In genomic region chr5:154757647-154758406, GRCh38 we compare ENCODE assay signal across 8 cellular contexts. TPM values are rescaled to one million over a fixed set of nuclear protein-coding genes. Genes with fewer than 3 reads are reported as not detected.
DNase-seq lines count a peak whose midpoint lies in the region; ATAC-seq and TF ChIP-seq lines count a peak whose summit lies in the region.

No MANE protein-coding gene starts in this region.

- H3K4me3 Mint-ChIP-seq in MCF 10A (ENCODE audit: unreplicated experiment), result peak overlapping the region; percentile 82

- peak overlapping the region; percentile 86 for H3K27ac Mint-ChIP-seq in MCF 10A (ENCODE audit: low read depth, unreplicated experiment)

- no peaks in the 10 kb centered on the region for H3K27me3 Mint-ChIP-seq in MCF 10A (ENCODE audit: insufficient read depth, unreplicated experiment)

- ATAC-seq in stimulated activated naive CD8-positive, alpha-beta T cell treated with anti-CD3 and anti-CD28 coated beads, Interleukin-15, Interleukin-2, amounts not matched to agents 100 U/mL and 50 U/mL, for 24 hours, result peak; percentile 44
- ATAC-seq in GM18511 (IDR thresholded peaks at IDR 0.05; ENCODE audit: unreplicated experiment), result no peak

- CTCF ChIA-PET in MCF 10A (lab: Yijun Ruan, JAX), result interaction anchor here (0.5 to 2.1 kb wide), 9 partner anchors 10 to 1710 kb away, joined by 3 to 7 read pairs (median 3); no protein-coding TSS in a partner anchor

- intact Hi-C loops in MCF 10A (cut with micrococcal nuclease), result loop anchor here (1.0 kb wide), 1 partner anchor 54 kb away; no protein-coding TSS in a partner anchor

- H3K36me3 Mint-ChIP-seq in MCF 10A (ENCODE audit: insufficient read depth, unreplicated experiment), result peaks cover 12% of the 10 kb centered on the region

- POLR2A ChIA-PET in MCF 10A (lab: Yijun Ruan, JAX), result interaction anchor here (0.7 to 4.2 kb wide), 21 partner anchors 10 to 719 kb away, joined by 3 to 35 read pairs (median 6); partner anchors contain the start of genes CNOT8, FAM114A2 and MFAP3

- DNase-seq in DMS53 (lab: John Stamatoyannopoulos, UW) (peak; percentile 39), DMS53 treated with DMSO at 0.1 percent for 48 hours (lab: John Stamatoyannopoulos, UW; ENCODE audit: unreplicated experiment) (no peak), SIG-M5 treated with dmso at 0.1 percent for 504 hours (lab: John Stamatoyannopoulos, UW; ENCODE audit: unreplicated experiment) (peak; percentile 85), MCF 10A (ENCODE audit: unreplicated experiment) (peak; percentile 81), medulla oblongata (ENCODE audit: extremely low spot score) (peak; percentile 34), D341Med (ENCODE audit: low spot score) (no peak)
- peak; percentile 51 for DNase-seq in stimulated activated naive CD8-positive, alpha-beta T cell treated with anti-CD3 and anti-CD28 coated beads, Interleukin-15, Interleukin-2, amounts not matched to agents 100 U/mL and 50 U/mL, for 24 hours

- H3K4me1 Mint-ChIP-seq in MCF 10A (ENCODE audit: insufficient read depth, unreplicated experiment), result peaks cover 57% of the 10 kb centered on the region

- BruUV-seq in MCF 10A (replicated peaks; lab: Mats Ljungman, UMichigan), result no TSS peak

- no peak for TF ChIP-seq CTCF in MCF 10A (IDR thresholded peaks at IDR 0.05; ENCODE audit: unreplicated experiment)

- no peaks in the 10 kb centered on the region for H3K9me3 Mint-ChIP-seq in MCF 10A (ENCODE audit: unreplicated experiment)

RNA-seq across cellular contexts. Expression of gene LARP1, which starts 2.6 kb away (rescaled TPM):
- total RNA-seq in MCF 10A (2022), result 321 and 340 TPM in 2 replicates

Comparison
In these comparisons a context has a peak if more than half of its experiments do, and no peak if none do; other contexts are left out.
1. DNase-seq: peak in DMS53 (single experiment), SIG-M5 treated with dmso at 0.1 percent for 504 hours (single experiment), MCF 10A (single experiment), medulla oblongata (single experiment) and stimulated activated naive CD8-positive, alpha-beta T cell treated with anti-CD3 and anti-CD28 coated beads, Interleukin-15, Interleukin-2, amounts not matched to agents 100 U/mL and 50 U/mL, for 24 hours (single experiment); none in DMS53 treated with DMSO at 0.1 percent for 48 hours (single experiment) and D341Med (single experiment).